ENCODE assay signal across 8 cellular contexts in the genomic region with DNA sequence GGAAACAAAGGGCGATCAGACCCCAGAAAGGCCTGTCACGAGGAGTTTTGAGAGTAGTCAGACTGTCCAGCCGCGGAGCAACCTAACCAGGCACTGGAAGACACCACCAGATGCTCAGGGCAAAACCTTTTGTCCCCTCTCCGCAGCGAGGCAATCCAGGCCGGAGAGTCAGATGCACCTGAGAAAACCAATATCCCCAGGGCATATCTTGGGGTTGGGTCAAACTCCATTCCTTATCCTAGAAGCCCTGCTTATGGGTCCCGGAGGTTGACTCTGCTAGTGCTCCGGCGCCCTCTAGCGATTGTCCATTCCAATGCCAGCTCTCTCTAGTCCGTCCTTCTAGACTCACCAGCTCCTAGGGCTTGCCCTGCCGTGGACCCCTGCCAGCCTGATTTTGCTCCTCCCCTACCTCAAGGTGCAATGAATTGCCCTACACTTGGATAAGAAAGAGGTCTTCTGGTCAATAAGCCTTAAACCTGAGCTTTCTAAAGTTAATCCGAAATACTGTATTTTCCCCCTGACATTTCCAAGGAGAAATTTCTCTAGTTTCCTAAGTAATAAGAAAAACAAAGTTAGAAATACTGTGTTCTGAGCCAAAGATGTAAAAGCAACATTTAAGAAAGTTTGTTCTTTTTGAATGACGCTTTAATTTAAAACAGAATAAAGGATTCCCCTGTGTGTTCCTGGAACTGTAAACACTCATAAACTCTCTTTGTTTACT. TPM values are rescaled to one million over a fixed set of nuclear protein-coding genes. Genes with fewer than 3 reads are reported as not detected.
A peak's percentile ranks its signal among the peaks of the same experiment; 100 is the strongest.
DNase-seq lines count a peak whose midpoint lies in the region; ATAC-seq and TF ChIP-seq lines count a peak whose summit lies in the region.

No MANE protein-coding gene starts in this region.

- no peak overlapping the region for H3K27ac Mint-ChIP-seq in activated CD4-positive, alpha-beta T cell treated with anti-CD3 and anti-CD28 coated beads for 36 hours

- H3K4me3 ChIP-seq in AG10803 (ENCODE audit: low read length) (no peak overlapping the region), dorsolateral prefrontal cortex (no peak overlapping the region), lower leg skin (ENCODE audit: low read depth, poor library complexity, severe bottlenecking) (no peak overlapping the region)

- POLR2A ChIA-PET in activated CD4-positive, alpha-beta T cell treated with anti-CD3 and anti-CD28 coated beads for 36 hours (lab: Charles Lee): no interaction called here

- DNase-seq in AG10803 (ENCODE audit: low read depth): peak; percentile 72
- peak; percentile 56 to 89 for DNase-seq in NCI-H446 (lab: John Stamatoyannopoulos, UW)
- peak; percentile 87 for DNase-seq in activated CD4-positive, alpha-beta T cell treated with anti-CD3 and anti-CD28 coated beads for 36 hours
- peak; percentile 52 to 92 (median 84) for DNase-seq in dorsolateral prefrontal cortex
- DNase-seq in lower leg skin (ENCODE audit: low spot score in 2 of 2): peak; percentile 77 to 93
- DNase-seq in stimulated activated CD8-positive, alpha-beta memory T cell treated with anti-CD3 and anti-CD28 coated beads, Interleukin-12 subunit alpha, Interleukin-12 subunit beta, amount 100 ng/mL, for 1 hour (ENCODE audit: low read depth): peak; percentile 7

- no peak for TF ChIP-seq POLR2A in lower leg skin (IDR thresholded peaks at IDR 0.05)

- 19 to 24% methylated on average over 15 of the region's 15 CpGs for WGBS in lower leg skin, 2 donors

- H3K4me3 Mint-ChIP-seq in activated CD4-positive, alpha-beta T cell treated with anti-CD3 and anti-CD28 coated beads for 36 hours: no peak overlapping the region

- peaks cover 46% of the 10 kb centered on the region for H3K27me3 Mint-ChIP-seq in activated CD4-positive, alpha-beta T cell treated with anti-CD3 and anti-CD28 coated beads for 36 hours

- H3K27me3 ChIP-seq in dorsolateral prefrontal cortex: peaks cover 0 to 29% (median 0%) of the 10 kb centered on the region in 45 donors

- H3K9me3 Mint-ChIP-seq in activated CD4-positive, alpha-beta T cell treated with anti-CD3 and anti-CD28 coated beads for 36 hours (ENCODE audit: low read depth): no peaks in the 10 kb centered on the region

- TF ChIP-seq CTCF in AG10803 (conservative IDR thresholded peaks at IDR 0.05; ENCODE audit: low read length) (peak; percentile 99), dorsolateral prefrontal cortex (IDR thresholded peaks at IDR 0.05 in 54 of 56, conservative IDR thresholded peaks at IDR 0.05 in 2 of 56; ENCODE audit: low read depth in 1 of 56, partially characterized antibody in 56 of 56) (peak; percentile 30 to 92 (median 80)), lower leg skin (IDR thresholded peaks at IDR 0.05) (no peak)

- CTCF ChIA-PET in activated CD4-positive, alpha-beta T cell treated with anti-CD3 and anti-CD28 coated beads for 36 hours (lab: Charles Lee): interaction anchor here (0.6 to 2.3 kb wide), 12 partner anchors 10 to 996 kb away, joined by 3 to 27 read pairs (median 4); no protein-coding TSS in a partner anchor

- ATAC-seq in GM19023 (IDR thresholded peaks at IDR 0.05; ENCODE audit: unreplicated experiment) (peak; percentile 93), HG03354 (IDR thresholded peaks at IDR 0.05; ENCODE audit: poor library complexity, severe bottlenecking, unreplicated experiment) (peak; percentile 88)
- ATAC-seq in activated CD4-positive, alpha-beta T cell treated with anti-CD3 and anti-CD28 coated beads for 36 hours: peak; percentile 83

- H3K36me3 Mint-ChIP-seq in activated CD4-positive, alpha-beta T cell treated with anti-CD3 and anti-CD28 coated beads for 36 hours (ENCODE audit: low read depth): no peaks in the 10 kb centered on the region

- H3K4me1 Mint-ChIP-seq in activated CD4-positive, alpha-beta T cell treated with anti-CD3 and anti-CD28 coated beads for 36 hours: peaks cover 3% of the 10 kb centered on the region

- intact Hi-C loops in activated CD4-positive, alpha-beta T cell treated with anti-CD3 and anti-CD28 coated beads for 36 hours (cut with DNase I, micrococcal nuclease): loop anchor here (1.0 to 2.0 kb wide), 3 partner anchors 235 to 997 kb away; no protein-coding TSS in a partner anchor
- intact Hi-C loops in dorsolateral prefrontal cortex (cut with DNase I): loop anchor here (1.0 to 10.0 kb wide), 4 partner anchors 235 to 977 kb away; no protein-coding TSS in a partner anchor
- intact Hi-C loops in lower leg skin (cut with DNase I; ENCODE audit: low total_unique reads): no loop called here

- H3K27ac ChIP-seq in dorsolateral prefrontal cortex: no peak overlapping the region

RNA-seq across cellular contexts. Expression of a gene that starts 5.5 kb away (rescaled TPM):
- total RNA-seq in activated CD4-positive, alpha-beta T cell treated with anti-CD3 and anti-CD28 coated beads for 36 hours: not detected
- total RNA-seq in dorsolateral prefrontal cortex: 10 to 100 TPM; 10.7 to 62.8 (median 38.4) TPM
- total RNA-seq in lower leg skin: under 1 TPM in 3 of 4 donors, not detected in 1; 0.10 to 0.25 (median 0.16) TPM

Comparison
In these comparisons a context has a peak if more than half of its experiments do, and no peak if none do; other contexts are left out.
1. DNase-seq: peak in every context shown above with its lines; median percentile 87 in activated CD4-positive, alpha-beta T cell treated with anti-CD3 and anti-CD28 coated beads for 36 hours; 85 in lower leg skin; 84 in dorsolateral prefrontal cortex; 72 in NCI-H446; 72 in AG10803; 7 in stimulated activated CD8-positive, alpha-beta memory T cell treated with anti-CD3 and anti-CD28 coated beads, Interleukin-12 subunit alpha, Interleukin-12 subunit beta, amount 100 ng/mL, for 1 hour.
2. CTCF ChIP-seq: peak in AG10803 (single experiment) and dorsolateral prefrontal cortex (56 of 56); none in lower leg skin (0 of 3).
3. RNA of a gene that starts 5.5 kb away (total RNA-seq): 10.7 to 62.8 TPM in dorsolateral prefrontal cortex; 0.10 to 0.25 TPM in lower leg skin and not detected in activated CD4-positive, alpha-beta T cell treated with anti-CD3 and anti-CD28 coated beads for 36 hours; every median in the first group is over 4 times any median in the second.
4. Peak in every context shown above with its lines, with median percentiles within 50 percentile points of each other: ATAC-seq.